ENCODE assay signal across 8 cellular contexts in genomic region chr19:10748924-10749434, GRCh38. TPM values are rescaled to one million over a fixed set of nuclear protein-coding genes. Genes with fewer than 3 reads are reported as not detected.
DNase-seq lines count a peak whose midpoint lies in the region; ATAC-seq and TF ChIP-seq lines count a peak whose summit lies in the region.

No MANE protein-coding gene starts in this region.

- H4K20me1 ChIP-seq in IMR-90 (ENCODE audit: insufficient read depth, low read length) = peaks cover 81% of the 10 kb centered on the region

- peaks cover 15% of the 10 kb centered on the region for H3K4me1 ChIP-seq in IMR-90 (ENCODE audit: control insufficient read depth, insufficient read depth, low read length)

- no peak overlapping the region for H3K4ac ChIP-seq in IMR-90 (ENCODE audit: low read depth, low read length)

- no peak overlapping the region for H2BK15ac ChIP-seq in IMR-90 (ENCODE audit: low read depth, low read length)

- CTCF ChIA-PET in IMR-90 (lab: Yijun Ruan, JAX) = no interaction called here

- no peak for TF ChIP-seq RAD21 in IMR-90 (IDR thresholded peaks at IDR 0.05; ENCODE audit: low read length)

- no TSS peak for BruUV-seq in IMR-90 (replicated peaks; lab: Mats Ljungman, UMichigan)

- no peak for TF ChIP-seq CTCF in IMR-90 (conservative IDR thresholded peaks at IDR 0.05; ENCODE audit: low read depth, low read length)

- H3K27me3 ChIP-seq in IMR-90 (ENCODE audit: control insufficient read depth, insufficient read depth, low read length) = no peaks in the 10 kb centered on the region

- H3K27ac Mint-ChIP-seq in activated naive CD4-positive, alpha-beta T cell treated with anti-CD3 and anti-CD28 coated beads, Interleukin-2, amount 50 U/mL, for 72 hours = peak overlapping the region; percentile 88 to 92
- peak overlapping the region; percentile 76 to 87 (median 83) for H3K27ac Mint-ChIP-seq in immature natural killer cell

- no peak overlapping the region for H4K5ac ChIP-seq in IMR-90 (ENCODE audit: low read depth, low read length)

- H3K36me3 Mint-ChIP-seq in activated naive CD4-positive, alpha-beta T cell treated with anti-CD3 and anti-CD28 coated beads, Interleukin-2, amount 50 U/mL, for 72 hours = no peaks in the 10 kb centered on the region
- H3K36me3 Mint-ChIP-seq in immature natural killer cell = no peaks in the 10 kb centered on the region

- dilution Hi-C loops in IMR-90 (cut with HindIII; ENCODE audit: low sequenced_read_pairs, unreplicated experiment) = no loop called here

- no peak overlapping the region for H2BK20ac ChIP-seq in IMR-90 (ENCODE audit: low read depth, low read length)

- in situ Hi-C loops in IMR-90 (cut with MboI; ENCODE audit: low sequenced_read_pairs) = no loop called here

- no peak overlapping the region for H3K4me2 ChIP-seq in IMR-90 (ENCODE audit: low read depth, low read length)

- H4K8ac ChIP-seq in IMR-90 (ENCODE audit: low read depth in 2 of 2, low read length in 2 of 2) = no peak overlapping the region

- no peaks in the 10 kb centered on the region for H3K36me3 ChIP-seq in IMR-90 (ENCODE audit: control insufficient read depth, insufficient read depth, low read length)

- peak overlapping the region in 4 of 5 donors; percentile 25 to 67 (median 34) for H3K4me3 Mint-ChIP-seq in immature natural killer cell

- H3K27me3 Mint-ChIP-seq in immature natural killer cell (ENCODE audit: low read depth in 3 of 3) = peaks cover 3 to 10% (median 4%) of the 10 kb centered on the region in 3 donors

- peak overlapping the region; percentile 89 for H2AK9ac ChIP-seq in IMR-90 (replicated peaks; ENCODE audit: low read depth, low read length, poor library complexity)

- H3K79me1 ChIP-seq in IMR-90 (ENCODE audit: low read depth in 1 of 2, low read length in 2 of 2) = peaks cover 13 to 89% of the 10 kb centered on the region in 2 experiments; a peak in 3 of 4 replicates

- no peak overlapping the region for H3K56ac ChIP-seq in IMR-90 (ENCODE audit: extremely low read depth, insufficient read depth, low read length)

- no peak overlapping the region for H3K23ac ChIP-seq in IMR-90 (ENCODE audit: low read depth, low read length)

- H2BK120ac ChIP-seq in IMR-90 (ENCODE audit: low read depth, low read length) = no peak overlapping the region

- H2BK5ac ChIP-seq in IMR-90 (ENCODE audit: low read depth, low read length, poor library complexity, severe bottlenecking) = no peak overlapping the region

- POLR2A ChIA-PET in IMR-90 (lab: Charles Lee; ENCODE audit: unreplicated experiment) = no interaction called here

- H3K27ac ChIP-seq in IMR-90 (ENCODE audit: insufficient read depth, low read length) (no peak overlapping the region), substantia nigra (ENCODE audit: low read depth, low read length, poor library complexity, severe bottlenecking) (peak overlapping the region; percentile 100)

- no peak for TF ChIP-seq POLR2A in IMR-90 (IDR thresholded peaks at IDR 0.05; ENCODE audit: low read depth, low read length)

- intact Hi-C loops in IMR-90 (cut with micrococcal nuclease) = no loop called here

- H3K9ac ChIP-seq in IMR-90 (ENCODE audit: low read depth, low read length) = no peak overlapping the region

- no peak overlapping the region for H2AFZ ChIP-seq in IMR-90 (replicated peaks; ENCODE audit: low read length, poor library complexity)

- H2AK5ac ChIP-seq in IMR-90 (ENCODE audit: low read depth, low read length) = no peak overlapping the region

- peaks cover 85 to 87% of the 10 kb centered on the region in 2 donors for H3K4me1 Mint-ChIP-seq in immature natural killer cell

- no peaks in the 10 kb centered on the region for H3K9me3 ChIP-seq in IMR-90 (ENCODE audit: control insufficient read depth, insufficient read depth, low read length)

- H3K18ac ChIP-seq in IMR-90 (ENCODE audit: low read depth, low read length) = no peak overlapping the region

- H3K9me1 ChIP-seq in IMR-90 (ENCODE audit: insufficient read depth, low read length) = peaks cover 34% of the 10 kb centered on the region

- no peak overlapping the region for H4K91ac ChIP-seq in IMR-90 (ENCODE audit: insufficient read depth, low read depth, low read length)

- H3K9me3 Mint-ChIP-seq in activated naive CD4-positive, alpha-beta T cell treated with anti-CD3 and anti-CD28 coated beads, Interleukin-2, amount 50 U/mL, for 72 hours = no peaks in the 10 kb centered on the region
- no peaks in the 10 kb centered on the region for H3K9me3 Mint-ChIP-seq in immature natural killer cell

- no peak overlapping the region for H3K14ac ChIP-seq in IMR-90 (replicated peaks; ENCODE audit: low read depth, low read length)

- DNase-seq in C1 segment of cervical spinal cord (lab: John Stamatoyannopoulos, UW) = peak in 8 of 14 donors; percentile 15 to 79 (median 36)
- DNase-seq in IMR-90 = no peak
- no peak for DNase-seq in activated naive CD4-positive, alpha-beta T cell treated with anti-CD3 and anti-CD28 coated beads, Interleukin-2, amount 50 U/mL, for 72 hours (ENCODE audit: low spot score in 2 of 2)
- no peak for DNase-seq in immature natural killer cell
- peak in 32 of 49 donors; percentile 17 to 86 (median 48) for DNase-seq in substantia nigra (lab: John Stamatoyannopoulos, UW)
- DNase-seq in NOMO-1 treated with dmso at 0.1 percent for 144 hours (lab: John Stamatoyannopoulos, UW; ENCODE audit: unreplicated experiment) = no peak
- no peak for DNase-seq in NK-92 treated with Interleukin-12 subunit alpha and Interleukin-12 subunit beta, amount 100 ng/mL, for 24 hours (lab: John Stamatoyannopoulos, UW)

- peak; percentile 63 for ATAC-seq in IMR-90 (ENCODE audit: low read depth)
- ATAC-seq in activated naive CD4-positive, alpha-beta T cell treated with anti-CD3 and anti-CD28 coated beads, Interleukin-2, amount 50 U/mL, for 72 hours = no peak
- ATAC-seq in GM18511 (IDR thresholded peaks at IDR 0.05; ENCODE audit: unreplicated experiment) = no peak

- 36% methylated on average over 5 of the region's 10 CpGs; no CpG with 5 or more reads in 1 of the 2 experiments for WGBS in IMR-90 (ENCODE audit: extremely low coverage in 2 of 2, insufficient read length in 1 of 2), 2 experiments

- no peak overlapping the region for H3K4me3 ChIP-seq in IMR-90 (ENCODE audit: insufficient read depth, low read depth, low read length)

TF ChIP-seq in IMR-90, 13 proteins besides CTCF, POLR2A, EP300 and RAD21:
- no peak for TF ChIP-seq RFX5 (IDR thresholded peaks at IDR 0.05; ENCODE audit: low read depth, low read length)
- peak; percentile 66; the same call in 1 of the 2 replicates for TF ChIP-seq USF2 (IDR thresholded peaks at IDR 0.05; ENCODE audit: low read depth, low read length)

RNA-seq across cellular contexts. Expression of gene DNM2, which starts 31.1 kb away (rescaled TPM):
- total RNA-seq in IMR-90 (2012; rRNA removed) = 55.0 and 55.6 TPM in 2 replicates
- polyA plus RNA-seq in IMR-90 (2012; rRNA removed) (74.2 and 74.6 TPM in 2 replicates), immature natural killer cell (100 to 1,000 TPM in 1 of 3 donors, 10 to 100 TPM in 2; 62.9 to 170 (median 92.7) TPM)
- polyA plus RNA-seq in IMR-90 (2012; cell fraction: cytosol; rRNA removed) = 26.6 and 50.4 TPM in 2 replicates
- 194 and 239 TPM in 2 replicates for polyA plus RNA-seq in IMR-90 (2012; cell fraction: nucleus; rRNA removed; ENCODE audit: low replicate concordance)
- total RNA-seq in activated naive CD4-positive, alpha-beta T cell treated with anti-CD3 and anti-CD28 coated beads, Interleukin-2, amount 50 U/mL, for 72 hours = 100 to 1,000 TPM; 191 to 219 TPM

RNA-seq across cellular contexts. Expression of gene QTRT1, which starts 47.7 kb away (rescaled TPM):
- total RNA-seq in IMR-90 (2012; rRNA removed) = 18.6 and 19.9 TPM in 2 replicates
- polyA plus RNA-seq in IMR-90 (2012; rRNA removed) = 51.8 and 63.3 TPM in 2 replicates
- polyA plus RNA-seq in IMR-90 (2012; cell fraction: cytosol; rRNA removed) = 65.6 and 65.8 TPM in 2 replicates
- 180 and 458 TPM in 2 replicates for polyA plus RNA-seq in IMR-90 (2012; cell fraction: nucleus; rRNA removed; ENCODE audit: low replicate concordance)
- total RNA-seq in activated naive CD4-positive, alpha-beta T cell treated with anti-CD3 and anti-CD28 coated beads, Interleukin-2, amount 50 U/mL, for 72 hours = 10 to 100 TPM; 47.4 to 48.4 TPM
- 10 to 100 TPM; 25.5 to 48.1 (median 33.7) TPM for polyA plus RNA-seq in immature natural killer cell

Comparison
In these comparisons a context has a peak if more than half of its experiments do, and no peak if none do; other contexts are left out.
1. DNase-seq: peak in C1 segment of cervical spinal cord (8 of 14) and substantia nigra (32 of 49); none in IMR-90 (single experiment), activated naive CD4-positive, alpha-beta T cell treated with anti-CD3 and anti-CD28 coated beads, Interleukin-2, amount 50 U/mL, for 72 hours (0 of 2), immature natural killer cell (0 of 3), NOMO-1 treated with dmso at 0.1 percent for 144 hours (single experiment) and NK-92 treated with Interleukin-12 subunit alpha and Interleukin-12 subunit beta, amount 100 ng/mL, for 24 hours (single experiment).